ENCODE assay signal across 2 cellular contexts in genomic region chr2:54459037-54459441, GRCh38.
TF ChIP-seq lines count a peak whose summit lies in the region.

No MANE protein-coding gene starts in this region.

TF ChIP-seq in SK-N-SH, 30 proteins besides CTCF, POLR2A, EP300 and RAD21 (continued from another document):
- no peak for TF ChIP-seq MAX (IDR thresholded peaks at IDR 0.05; ENCODE audit: low read depth)

TF ChIP-seq in SK-N-SH treated with all-trans-retinoic acid at 6 μM for 48 hours, 23 proteins besides CTCF, POLR2A, EP300 and RAD21 (continued from another document):
- TF ChIP-seq CSRNP3 (CRISPR knock-in tag; IDR thresholded peaks at IDR 0.05) (no peak), TOX (CRISPR knock-in tag; IDR thresholded peaks at IDR 0.05; ENCODE audit: borderline replicate concordance) (no peak), TCF4 (CRISPR knock-in tag; IDR thresholded peaks at IDR 0.05; ENCODE audit: borderline replicate concordance) (no peak)
